ENCODE assay signal across 22 cellular contexts in genomic region chr13:80556291-80556690, GRCh38.
"Had no signal": no experiment of that assay in that cellular context is flagged by ENCODE, and none has a peak within 500 bp of the region (broad histone marks: within the 10 kb centered on the region; RNA-seq: fewer than 3 reads in every experiment).

No MANE protein-coding gene starts in this region.

- ATAC-seq: foreskin keratinocyte; mucosa of descending colon; naive thymus-derived CD8-positive, alpha-beta T cell had no signal

- H3K27ac Mint-ChIP-seq: naive thymus-derived CD8-positive, alpha-beta T cell; type B pancreatic cell had no signal

- H3K4me1 ChIP-seq: foreskin keratinocyte, right atrium auricular region, thyroid gland had no signal

- H3K4me3 Mint-ChIP-seq: naive thymus-derived CD8-positive, alpha-beta T cell; neural crest cell; type B pancreatic cell had no signal

- H3K27me3 ChIP-seq: dorsolateral prefrontal cortex, esophagus muscularis mucosa, foreskin keratinocyte, right atrium auricular region, suprapubic skin, thyroid gland had no signal

- H3K4me3 ChIP-seq: coronary artery, dorsolateral prefrontal cortex, esophagus muscularis mucosa, mucosa of descending colon, right atrium auricular region, smooth muscle cell, suprapubic skin, thyroid gland had no signal

- H3K4me2 ChIP-seq: smooth muscle cell had no signal

- H3K27me3 Mint-ChIP-seq: naive thymus-derived CD8-positive, alpha-beta T cell had no signal

- DNase-seq: cerebellar nuclear complex; dorsolateral prefrontal cortex; effector CD8-positive, alpha-beta T cell; foreskin keratinocyte; head of caudate nucleus; hippocampal formation; kidney glomerular epithelial cell; mucosa of descending colon; naive thymus-derived CD8-positive, alpha-beta T cell; posterior cingulate gyrus; stimulated activated CD4-positive, alpha-beta T cell treated with anti-CD3 and anti-CD28 coated beads, Interleukin-2, amount 100 ng/mL, for 48 hours; stimulated activated naive CD4-positive, alpha-beta T cell treated with Interleukin-2 at 50 U/mL for 16 hours; thyroid gland had no signal

- H3K9me3 ChIP-seq: esophagus muscularis mucosa, mucosa of descending colon, right atrium auricular region, suprapubic skin, thyroid gland had no signal

- H3K36me3 ChIP-seq: esophagus muscularis mucosa, right atrium auricular region, suprapubic skin, thyroid gland had no signal

- H3K36me3 Mint-ChIP-seq: naive thymus-derived CD8-positive, alpha-beta T cell; type B pancreatic cell had no signal

- FAIRE-seq: urothelium cell line had no signal

- H3K27ac ChIP-seq: coronary artery, dorsolateral prefrontal cortex, epithelial cell of prostate, esophagus muscularis mucosa, foreskin keratinocyte, right atrium auricular region, suprapubic skin, thyroid gland had no signal
